ENCODE assay signal across 23 cellular contexts in genomic region chr14:71465316-71465715, GRCh38.
"Had no signal": no experiment of that assay in that cellular context is flagged by ENCODE, and none has a peak within 500 bp of the region (broad histone marks: within the 10 kb centered on the region; RNA-seq: fewer than 3 reads in every experiment).

No MANE protein-coding gene starts in this region.

- H3K4me3 Mint-ChIP-seq: natural killer cell treated with Interleukin-12 subunit alpha and Interleukin-12 subunit beta and Interleukin-15 and Interleukin-18, amount 100 ng/mL, for 72 hours; stimulated activated naive CD8-positive, alpha-beta T cell treated with anti-CD3 and anti-CD28 coated beads, Interleukin-15, amount 100 ng/mL, for 72 hours; T-helper 1 cell treated with Interleukin-12 subunit alpha and Interleukin-12 subunit beta and Interleukin-4 antibody, amounts not matched to agents 30 μg/mL and 1 μg/mL, for 36 hours had no signal

- H3K27ac ChIP-seq: adrenal gland, colonic mucosa, parathyroid adenoma, suprapubic skin, vagina, WERI-Rb-1 had no signal

- H3K27ac Mint-ChIP-seq: activated naive CD4-positive, alpha-beta T cell treated with anti-CD3 and anti-CD28 coated beads, Interleukin-2, amount 50 U/mL, for 72 hours; natural killer cell treated with Interleukin-12 subunit alpha and Interleukin-12 subunit beta and Interleukin-15 and Interleukin-18, amount 100 ng/mL, for 72 hours; stimulated activated naive CD8-positive, alpha-beta T cell treated with anti-CD3 and anti-CD28 coated beads, Interleukin-15, amount 100 ng/mL, for 72 hours; T-helper 1 cell treated with Interleukin-12 subunit alpha and Interleukin-12 subunit beta and Interleukin-4 antibody, amounts not matched to agents 30 μg/mL and 1 μg/mL, for 36 hours had no signal

- DNase-seq: activated CD4-positive, alpha-beta T cell treated with anti-CD3 and anti-CD28 coated beads for 1 hour; activated CD4-positive, alpha-beta T cell treated with anti-CD3 and anti-CD28 coated beads, Interleukin-2, amount 50 U/mL, for 48 hours; activated gamma-delta T cell; adrenal gland; central memory CD4-positive, alpha-beta T cell; colonic mucosa; foreskin melanocyte; glutamatergic neuron; hippocampal formation; stimulated activated CD4-positive, alpha-beta T cell treated with anti-CD3 and anti-CD28 coated beads, Interleukin-4, amount 100 ng/mL, for 1 hour; stimulated activated naive CD8-positive, alpha-beta T cell treated with anti-CD3 and anti-CD28 coated beads, Interleukin-15, amount 100 ng/mL, for 72 hours; trophoblast cell; WERI-Rb-1 had no signal

- H3K27me3 Mint-ChIP-seq: natural killer cell treated with Interleukin-12 subunit alpha and Interleukin-12 subunit beta and Interleukin-15 and Interleukin-18, amount 100 ng/mL, for 72 hours; stimulated activated naive CD8-positive, alpha-beta T cell treated with anti-CD3 and anti-CD28 coated beads, Interleukin-15, amount 100 ng/mL, for 72 hours had no signal

- H3K9ac ChIP-seq: parathyroid adenoma had no signal

- H3K4me3 ChIP-seq: adrenal gland, colonic mucosa, lung, smooth muscle cell, suprapubic skin, vagina had no signal

- H3K9me3 ChIP-seq: adrenal gland, colonic mucosa, suprapubic skin, vagina had no signal

- H3K27me3 ChIP-seq: adrenal gland, colonic mucosa, suprapubic skin, vagina had no signal

- H3K4me1 ChIP-seq: colonic mucosa, parathyroid adenoma, suprapubic skin, vagina had no signal

- H3K4me2 ChIP-seq: smooth muscle cell had no signal

- H2AFZ ChIP-seq: parathyroid adenoma had no signal

- FAIRE-seq: endometrium, keratinocyte had no signal

- H3K36me3 ChIP-seq: adrenal gland, colonic mucosa, suprapubic skin, vagina, WERI-Rb-1 had no signal
